Comparison of ENCODE assay signal across 8 cellular contexts in the genomic region with DNA sequence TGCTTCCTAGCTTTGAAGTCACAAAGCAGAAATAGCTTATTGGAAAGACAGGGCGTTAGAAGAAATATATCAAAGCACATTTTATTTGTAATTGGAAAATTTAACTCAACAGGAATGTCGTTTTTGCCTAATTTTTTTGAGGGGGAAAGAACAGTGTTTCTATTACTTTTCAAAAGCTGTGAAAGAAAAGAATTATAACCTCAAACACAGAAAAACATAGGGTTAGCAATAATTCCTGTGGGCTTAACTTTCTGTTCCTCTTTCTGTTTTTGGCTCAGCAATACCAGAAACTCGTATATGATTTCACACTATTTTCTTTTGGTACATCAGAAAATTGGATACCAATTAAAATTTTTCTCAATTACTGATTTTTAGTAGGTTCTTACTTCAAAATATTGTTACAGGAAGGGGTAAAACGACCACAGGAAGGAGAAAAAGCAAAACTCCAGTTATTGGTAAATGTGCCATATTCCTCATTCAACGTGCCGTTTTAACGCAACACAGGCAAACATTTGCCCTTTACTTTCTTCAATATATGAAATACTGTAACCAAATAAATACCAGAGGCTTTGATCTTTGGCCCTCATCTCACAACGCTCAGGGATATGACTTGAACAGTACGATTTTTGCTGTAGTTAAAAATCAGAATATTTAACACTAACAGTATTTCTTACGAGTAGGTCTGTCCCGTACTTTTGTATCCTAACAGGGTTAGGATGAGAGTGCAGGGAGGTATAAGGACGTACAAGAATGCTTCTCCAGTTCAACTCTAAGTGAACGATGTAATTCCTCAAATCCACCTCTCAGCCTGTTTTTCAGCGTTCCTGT. TPM values are rescaled to one million over a fixed set of nuclear protein-coding genes. Genes with fewer than 3 reads are reported as not detected.
DNase-seq lines count a peak whose midpoint lies in the region; TF ChIP-seq lines count a peak whose summit lies in the region.

No MANE protein-coding gene starts in this region.

- CTCF ChIA-PET in GM10248 (lab: Yijun Ruan, JAX), result interaction anchor here (1.0 to 1.4 kb wide), 2 partner anchors 52 to 127 kb away, joined by 4 read pairs; no protein-coding TSS in a partner anchor

- H3K27ac Mint-ChIP-seq in chondrocyte (ENCODE audit: unreplicated experiment) (peak overlapping the region; percentile 100), nephron (peak overlapping the region; percentile 99 to 100 (median 99))

- H3K4me1 Mint-ChIP-seq in chondrocyte (ENCODE audit: low read depth) (peaks cover 25% of the 10 kb centered on the region), nephron (peaks cover 12% of the 10 kb centered on the region)

- H3K36me3 Mint-ChIP-seq in chondrocyte (ENCODE audit: low read depth), result no peaks in the 10 kb centered on the region
- no peaks in the 10 kb centered on the region for H3K36me3 Mint-ChIP-seq in nephron (ENCODE audit: low read depth)

- TF ChIP-seq CTCF in LNCaP clone FGC (IDR thresholded peaks at IDR 0.05; ENCODE audit: control insufficient read depth, extremely low read depth, insufficient read depth) (no peak), chondrocyte (IDR thresholded peaks at IDR 0.05) (no peak), nephron (IDR thresholded peaks at IDR 0.05; ENCODE audit: unreplicated experiment in 3 of 3) (no peak), GM10248 (IDR thresholded peaks at IDR 0.05; ENCODE audit: control extremely low read depth, extremely low read depth, low read depth, missing control alignments) (no peak)

- H3K27me3 Mint-ChIP-seq in chondrocyte (ENCODE audit: low read depth) (peaks cover 2% of the 10 kb centered on the region), nephron (ENCODE audit: low read depth) (no peaks in the 10 kb centered on the region)

- POLR2A ChIA-PET in GM10248 (lab: Yijun Ruan, JAX), result no interaction called here

- no peaks in the 10 kb centered on the region for H3K9me3 Mint-ChIP-seq in chondrocyte (ENCODE audit: low read depth)
- H3K9me3 Mint-ChIP-seq in nephron, result no peaks in the 10 kb centered on the region

- H3K4me3 Mint-ChIP-seq in chondrocyte (ENCODE audit: unreplicated experiment), result peak overlapping the region; percentile 89
- H3K4me3 Mint-ChIP-seq in nephron, result peak overlapping the region; percentile 94 to 95 (median 94)

- H3K4me3 ChIP-seq in LNCaP clone FGC (ENCODE audit: low read depth, low read length), result peak overlapping the region; percentile 72

- peak; percentile 28 to 69 for DNase-seq in NOMO-1 (lab: John Stamatoyannopoulos, UW; ENCODE audit: unreplicated experiment in 2 of 2)
- DNase-seq in NOMO-1 treated with dmso at 0.1 percent for 144 hours (lab: John Stamatoyannopoulos, UW; ENCODE audit: unreplicated experiment), result no peak
- no peak for DNase-seq in LNCaP clone FGC (ENCODE audit: low read depth)
- no peak for DNase-seq in chondrocyte (ENCODE audit: low spot score)
- no peak for DNase-seq in GM10248 (ENCODE audit: extremely low spot score)
- no peak for DNase-seq in NCI-H2171 (lab: John Stamatoyannopoulos, UW)
- no peak for DNase-seq in retina

RNA-seq across cellular contexts. Expression of a gene that starts 1.3 kb away (rescaled TPM):
- not detected in 3 replicates for total RNA-seq in chondrocyte

RNA-seq across cellular contexts. Expression of a gene that starts 2.5 kb away (rescaled TPM):
- total RNA-seq in chondrocyte, result not detected in 3 replicates

Comparison
In these comparisons a context has a peak if more than half of its experiments do, and no peak if none do; other contexts are left out.
1. DNase-seq: peak in NOMO-1 (2 of 2); none in NOMO-1 treated with dmso at 0.1 percent for 144 hours (single experiment), LNCaP clone FGC (single experiment), chondrocyte (single experiment), GM10248 (single experiment), NCI-H2171 (single experiment) and retina (single experiment).